10 cellular contexts compared by ENCODE assay signal in the genomic region with DNA sequence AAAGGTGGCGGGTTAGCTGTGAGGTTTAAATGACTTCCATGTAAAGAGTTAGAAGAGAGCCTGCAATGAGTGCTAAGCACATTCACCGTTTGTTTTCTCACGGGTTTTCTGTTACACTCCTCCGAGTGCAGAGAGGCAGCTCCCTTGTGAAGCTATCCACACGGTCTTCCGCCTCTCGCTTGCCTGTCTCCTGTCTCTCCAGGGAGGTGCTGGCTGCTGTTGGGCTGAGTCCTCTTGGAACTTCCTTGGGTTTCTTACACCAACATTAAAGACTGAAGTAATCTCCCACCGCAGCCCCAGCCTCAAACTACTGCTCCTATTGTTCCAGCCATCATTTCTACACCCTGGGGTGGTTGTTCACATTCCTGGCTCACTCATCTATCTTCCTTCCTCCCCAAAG. TPM values are rescaled to one million over a fixed set of nuclear protein-coding genes. Genes with fewer than 3 reads are reported as not detected.
DNase-seq lines count a peak whose midpoint lies in the region; ATAC-seq and TF ChIP-seq lines count a peak whose summit lies in the region.
"Had no signal": no experiment of that assay in that cellular context is flagged by ENCODE, and none has a peak within 500 bp of the region (broad histone marks: within the 10 kb centered on the region; RNA-seq: fewer than 3 reads in every experiment).

No MANE protein-coding gene starts in this region.

- no peak overlapping the region for H4K5ac ChIP-seq in mesendoderm (ENCODE audit: low read length)

- peak overlapping the region; percentile 4 for H3K9ac ChIP-seq in mesendoderm (ENCODE audit: low read length)
- H3K9ac ChIP-seq: GM23248 had no signal

- H2BK120ac ChIP-seq in mesendoderm (ENCODE audit: low read depth, low read length) = no peak overlapping the region

- no peak for TF ChIP-seq POLR2A in upper lobe of left lung (IDR thresholded peaks at IDR 0.05)

- H3K23ac ChIP-seq in mesendoderm (ENCODE audit: low read length) = no peak overlapping the region

- H3K27me3 ChIP-seq in left ventricle myocardium inferior (ENCODE audit: low read depth) = no peaks in the 10 kb centered on the region
- H3K27me3 ChIP-seq in mesendoderm (ENCODE audit: insufficient read depth, low read length, poor library complexity) = no peaks in the 10 kb centered on the region
- H3K27me3 ChIP-seq in upper lobe of left lung = no peaks in the 10 kb centered on the region

- no peak overlapping the region for H3K4me2 ChIP-seq in mesendoderm (ENCODE audit: low read length)

- no CpG with 5 or more reads among the region's 8 CpGs for whole genome bisulfite sequencing in mesendoderm (ENCODE audit: extremely low coverage, insufficient coverage, low lambda C conversion rate)
- WGBS in upper lobe of left lung, 2 donors = 74 to 78% methylated on average over 8 of the region's 8 CpGs

- no peak for ATAC-seq in Right ventricle myocardium inferior
- no peak for ATAC-seq in upper lobe of left lung (ENCODE audit: low FRiP score in 2 of 2)
- ATAC-seq in GM21515 (IDR thresholded peaks at IDR 0.05; ENCODE audit: unreplicated experiment) = no peak

- TF ChIP-seq CTCF in left ventricle myocardium inferior (IDR thresholded peaks at IDR 0.05; ENCODE audit: borderline replicate concordance) (no peak), upper lobe of left lung (IDR thresholded peaks at IDR 0.05) (no peak)

- DNase-seq in left ventricle myocardium inferior = no peak
- DNase-seq in Right ventricle myocardium inferior (ENCODE audit: missing footprints) = no peak
- peak; percentile 60 for DNase-seq in amniotic epithelial cell (ENCODE audit: low read depth)
- DNase-seq in mesendoderm = peak; percentile 68
- DNase-seq in upper lobe of left lung = no peak
- no peak for DNase-seq in A172 (ENCODE audit: low spot score)
- no peak for DNase-seq in NCI-H226
- DNase-seq: GM23248, NCI-H2081 had no signal

- no peak overlapping the region for H3K4ac ChIP-seq in mesendoderm (ENCODE audit: low read depth, low read length)

- H2AK5ac ChIP-seq in mesendoderm (ENCODE audit: low read length) = no peak overlapping the region

- H3K4me1 ChIP-seq in left ventricle myocardium inferior (peaks cover 94% of the 10 kb centered on the region), mesendoderm (ENCODE audit: control insufficient read depth, low read depth, low read length) (peaks cover 13% of the 10 kb centered on the region), upper lobe of left lung (peaks cover 55 to 81% (median 69%) of the 10 kb centered on the region in 4 donors)

- intact Hi-C loops in left ventricle myocardium inferior (cut with micrococcal nuclease) (loop anchor here (5.0 kb wide), 1 partner anchor 33 kb away; no protein-coding TSS in a partner anchor), Right ventricle myocardium inferior (cut with DNase I) (no loop called here)

- H4K8ac ChIP-seq in mesendoderm (ENCODE audit: low read depth, low read length) = no peak overlapping the region

- H3K79me1 ChIP-seq in mesendoderm (ENCODE audit: low read length) = peaks cover 18% of the 10 kb centered on the region

- peak overlapping the region; percentile 9 for H3K56ac ChIP-seq in mesendoderm (ENCODE audit: low read length)

- H3K18ac ChIP-seq in mesendoderm (ENCODE audit: low read length) = peak overlapping the region; percentile 5

- H2BK15ac ChIP-seq in mesendoderm (replicated peaks; ENCODE audit: low read depth) = no peak overlapping the region

- H3K9me3 ChIP-seq in left ventricle myocardium inferior (replicated peaks) = no peaks in the 10 kb centered on the region
- H3K9me3 ChIP-seq in upper lobe of left lung = no peaks in the 10 kb centered on the region

- peak overlapping the region; percentile 96 for H3K27ac ChIP-seq in left ventricle myocardium inferior (replicated peaks)
- peak overlapping the region; percentile 39 for H3K27ac ChIP-seq in mesendoderm (ENCODE audit: low read depth, low read length)
- peak overlapping the region; percentile 3 to 88 (median 23) for H3K27ac ChIP-seq in upper lobe of left lung

- peaks cover 21% of the 10 kb centered on the region for H3K79me2 ChIP-seq in mesendoderm (ENCODE audit: control insufficient read depth, insufficient read depth, low read length)

- no peak for TF ChIP-seq EP300 in upper lobe of left lung (IDR thresholded peaks at IDR 0.05)

- no peak overlapping the region for H2BK5ac ChIP-seq in mesendoderm (ENCODE audit: low read length)

- H3K4me3 ChIP-seq in left ventricle myocardium inferior = peak overlapping the region; percentile 19
- no peak overlapping the region for H3K4me3 ChIP-seq in mesendoderm (ENCODE audit: low read length)
- no peak overlapping the region for H3K4me3 ChIP-seq in upper lobe of left lung
- H3K4me3 ChIP-seq: GM23248 had no signal

- H3K36me3 ChIP-seq in left ventricle myocardium inferior (no peaks in the 10 kb centered on the region), mesendoderm (ENCODE audit: control insufficient read depth, insufficient read depth, low read length) (no peaks in the 10 kb centered on the region), upper lobe of left lung (no peaks in the 10 kb centered on the region)

RNA-seq across cellular contexts. Expression of a gene that starts 14.3 kb away (rescaled TPM):
- total RNA-seq in left ventricle myocardium inferior = 41.1 TPM
- 42.5 TPM for total RNA-seq in Right ventricle myocardium inferior
- 14.6 TPM for polyA plus RNA-seq in mesendoderm (2013, experiment 1 of 2)
- 14.7 TPM for polyA plus RNA-seq in mesendoderm (2013, experiment 2 of 2)
- 100 to 1,000 TPM in 2 of 6 donors, 10 to 100 TPM in 4; 60.7 to 115 (median 74.7) TPM for total RNA-seq in upper lobe of left lung
- total RNA-seq in A172 (2014; rRNA removed; shearing (Covaris generic)) = 48.4 and 50.1 TPM in 2 replicates

RNA-seq across cellular contexts. Expression of a gene that starts 41.3 kb away (rescaled TPM):
- total RNA-seq in left ventricle myocardium inferior = 31.1 TPM
- total RNA-seq in Right ventricle myocardium inferior = 26.6 TPM
- polyA plus RNA-seq in mesendoderm (2013, experiment 1 of 2) = 5.0 TPM
- polyA plus RNA-seq in mesendoderm (2013, experiment 2 of 2) = 4.4 TPM
- total RNA-seq in upper lobe of left lung = 10 to 100 TPM; 17.7 to 61.8 (median 27.3) TPM
- total RNA-seq in A172 (2014; rRNA removed; shearing (Covaris generic)) = 3.9 and 9.6 TPM in 2 replicates

Comparison
In these comparisons a context has a peak if more than half of its experiments do, and no peak if none do; other contexts are left out.
1. DNase-seq: peak in amniotic epithelial cell (single experiment) and mesendoderm (single experiment); none in left ventricle myocardium inferior (single experiment), Right ventricle myocardium inferior (single experiment), upper lobe of left lung (0 of 2), A172 (single experiment) and NCI-H226 (single experiment).
2. H3K27ac ChIP-seq: peak in every context shown above with its lines; median percentile 96 in left ventricle myocardium inferior; 39 in mesendoderm; 23 in upper lobe of left lung.